21 cellular contexts compared by ENCODE assay signal in the genomic region with DNA sequence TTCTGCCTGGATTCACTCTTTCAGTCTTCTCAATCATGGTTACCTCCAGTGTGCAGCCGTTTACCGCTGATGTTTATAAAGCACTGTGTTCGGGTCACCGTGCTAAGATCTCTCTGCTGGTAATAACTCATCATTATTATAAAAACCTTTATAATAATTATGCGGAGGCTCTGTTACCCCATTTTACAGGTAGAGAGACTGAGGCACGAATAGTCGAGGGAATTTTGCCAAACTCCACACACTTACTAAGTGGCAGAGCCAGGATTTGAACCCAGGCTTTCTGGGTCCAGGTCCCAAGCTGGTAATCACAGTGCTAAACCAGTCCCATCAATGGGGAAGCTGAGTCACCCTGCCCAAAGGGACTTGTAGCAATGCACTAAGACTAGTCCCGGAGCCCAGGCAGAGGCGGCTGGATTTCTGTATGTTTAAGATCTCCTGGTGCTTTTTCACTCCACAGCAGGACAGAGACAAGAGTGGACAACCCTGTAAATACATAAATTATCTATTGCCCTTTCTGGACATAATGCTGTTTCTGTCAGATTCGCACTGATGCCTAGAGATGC. TPM values are rescaled to one million over a fixed set of nuclear protein-coding genes. Genes with fewer than 3 reads are reported as not detected.
DNase-seq lines count a peak whose midpoint lies in the region; ATAC-seq, FAIRE-seq and TF ChIP-seq lines count a peak whose summit lies in the region.
"Had no signal": no experiment of that assay in that cellular context is flagged by ENCODE, and none has a peak within 500 bp of the region (broad histone marks: within the 10 kb centered on the region; RNA-seq: fewer than 3 reads in every experiment).

No MANE protein-coding gene starts in this region.

- H3K27ac ChIP-seq in HepG2 (ENCODE audit: extremely low read length, insufficient read depth, low read length), result no peak overlapping the region
- no peak overlapping the region for H3K27ac ChIP-seq in right lobe of liver
- H3K27ac ChIP-seq in kidney (ENCODE audit: low read depth in 2 of 2, low read length in 2 of 2), result no peak overlapping the region
- H3K27ac ChIP-seq in aorta (ENCODE audit: low read depth in 1 of 2, low read length in 2 of 2), result no peak overlapping the region
- H3K27ac ChIP-seq: VCaP had no signal

- TF ChIP-seq CTCF in HepG2 (CRISPR knock-in tag; IDR thresholded peaks at IDR 0.05) (no peak), right lobe of liver (IDR thresholded peaks at IDR 0.05) (no peak), kidney (IDR thresholded peaks at IDR 0.05; ENCODE audit: borderline replicate concordance, extremely low read depth, insufficient read depth) (no peak)

- peaks cover 52% of the 10 kb centered on the region for H3K4me1 Mint-ChIP-seq in activated T-helper 1 cell treated with anti-CD3 and anti-CD28 coated beads, Interleukin-12 subunit alpha, Interleukin-12 subunit beta, Interleukin-2, Interleukin-4 antibody, amounts not matched to agents 30 ng/mL and 10 ng/mL and 1 ng/mL, durations not matched to agents 14 hours and 24 hours and 36 hours (ENCODE audit: low read depth)

- H3K27ac Mint-ChIP-seq in activated T-helper 1 cell treated with anti-CD3 and anti-CD28 coated beads, Interleukin-12 subunit alpha, Interleukin-12 subunit beta, Interleukin-2, Interleukin-4 antibody, amounts not matched to agents 30 ng/mL and 10 ng/mL and 1 ng/mL, durations not matched to agents 14 hours and 24 hours and 36 hours, result peak overlapping the region; percentile 55
- H3K27ac Mint-ChIP-seq: activated naive CD4-positive, alpha-beta T cell treated with anti-CD3 and anti-CD28 coated beads, Interleukin-2, amount 50 U/mL, for 24 hours had no signal

- H3K4me1 ChIP-seq in HepG2 (ENCODE audit: insufficient read depth, low read length), result peaks cover 69% of the 10 kb centered on the region
- H3K4me1 ChIP-seq in right lobe of liver, result peaks cover 0 to 12% (median 2%) of the 10 kb centered on the region in 4 donors
- H3K4me1 ChIP-seq in kidney (ENCODE audit: control insufficient read depth in 1 of 2, insufficient read depth in 1 of 2, low read depth in 1 of 2, low read length in 2 of 2), result peaks cover 5 to 32% of the 10 kb centered on the region in 2 donors
- H3K4me1 ChIP-seq in aorta (ENCODE audit: control insufficient read depth in 1 of 2, insufficient read depth in 2 of 2, low read length in 2 of 2), result peaks cover 0 to 3% of the 10 kb centered on the region in 2 donors

- no peak overlapping the region for H3K4me2 ChIP-seq in HepG2 (ENCODE audit: low read depth, low read length)

- H3K9ac ChIP-seq in HepG2 (ENCODE audit: insufficient read depth, low read depth, low read length) (no peak overlapping the region), kidney (ENCODE audit: low read length in 2 of 2) (no peak overlapping the region)

- DNase-seq in HepG2 (ENCODE audit: low spot score) (no peak), right lobe of liver (no peak), kidney (peak; percentile 17), aorta (peak; percentile 43 to 57), A172 (ENCODE audit: low spot score) (no peak), GF-D8 (lab: John Stamatoyannopoulos, UW) (no peak)
- no peak for DNase-seq in activated T-helper 1 cell treated with anti-CD3 and anti-CD28 coated beads, Interleukin-12 subunit alpha, Interleukin-12 subunit beta, Interleukin-2, Interleukin-4 antibody, amounts not matched to agents 30 ng/mL and 10 ng/mL and 1 ng/mL, durations not matched to agents 14 hours and 24 hours and 36 hours (ENCODE audit: low spot score)
- DNase-seq: activated CD4-positive, alpha-beta T cell treated with anti-CD3 and anti-CD28 coated beads, Interleukin-2, amount 50 U/mL, for 4 hours; activated T-cell treated with anti-CD3 and anti-CD28 coated beads, Interleukin-2, amount 50 U/mL, for 24 hours; Caco-2; cortex of kidney; NCI-H1417 treated with DMSO at 0.1 percent for 48 hours; NCI-H774; retina; SHP77 had no signal

- H3K9me3 Mint-ChIP-seq in activated T-helper 1 cell treated with anti-CD3 and anti-CD28 coated beads, Interleukin-12 subunit alpha, Interleukin-12 subunit beta, Interleukin-2, Interleukin-4 antibody, amounts not matched to agents 30 ng/mL and 10 ng/mL and 1 ng/mL, durations not matched to agents 14 hours and 24 hours and 36 hours, result no peaks in the 10 kb centered on the region
- H3K9me3 Mint-ChIP-seq: activated naive CD4-positive, alpha-beta T cell treated with anti-CD3 and anti-CD28 coated beads, Interleukin-2, amount 50 U/mL, for 24 hours; activated T-cell treated with anti-CD3 and anti-CD28 coated beads, Interleukin-2, amount 50 U/mL, for 24 hours had no signal

- no peaks in the 10 kb centered on the region for H3K27me3 Mint-ChIP-seq in activated T-helper 1 cell treated with anti-CD3 and anti-CD28 coated beads, Interleukin-12 subunit alpha, Interleukin-12 subunit beta, Interleukin-2, Interleukin-4 antibody, amounts not matched to agents 30 ng/mL and 10 ng/mL and 1 ng/mL, durations not matched to agents 14 hours and 24 hours and 36 hours (ENCODE audit: insufficient read depth)
- H3K27me3 Mint-ChIP-seq: activated naive CD4-positive, alpha-beta T cell treated with anti-CD3 and anti-CD28 coated beads, Interleukin-2, amount 50 U/mL, for 24 hours; activated T-cell treated with anti-CD3 and anti-CD28 coated beads, Interleukin-2, amount 50 U/mL, for 24 hours had no signal

- TSS peak; percentile 8 for BruUV-seq in HepG2 (replicated peaks; lab: Mats Ljungman, UMichigan)

- no peaks in the 10 kb centered on the region; the same call in 1 of the 2 replicates for H4K20me1 ChIP-seq in HepG2 (ENCODE audit: insufficient read depth, low read length)

- H3K9me3 ChIP-seq in HepG2 (ENCODE audit: low read length), result no peaks in the 10 kb centered on the region
- H3K9me3 ChIP-seq in right lobe of liver, result no peaks in the 10 kb centered on the region
- no peaks in the 10 kb centered on the region for H3K9me3 ChIP-seq in kidney (ENCODE audit: control insufficient read depth in 1 of 2, low read length in 2 of 2)
- H3K9me3 ChIP-seq in aorta (ENCODE audit: control insufficient read depth, low read length), result no peaks in the 10 kb centered on the region
- H3K9me3 ChIP-seq: Caco-2, mucosa of descending colon had no signal

- CTCF ChIA-PET in HepG2 (lab: Yijun Ruan, JAX; ENCODE audit: low intra/inter-chr PET ratio, low total read pairs), result no interaction called here

- 96% methylated on average over 10 of the region's 10 CpGs for WGBS in HepG2 (ENCODE audit: low lambda C conversion rate)
- 97% methylated on average over 10 of the region's 10 CpGs for WGBS in right lobe of liver (ENCODE audit: insufficient coverage, low coverage, low lambda C conversion rate, missing lambda C conversion rate)
- WGBS in aorta, 2 donors, result 94 to 95% methylated on average over 10 of the region's 10 CpGs

- no peak overlapping the region for H3K4me3 Mint-ChIP-seq in activated T-helper 1 cell treated with anti-CD3 and anti-CD28 coated beads, Interleukin-12 subunit alpha, Interleukin-12 subunit beta, Interleukin-2, Interleukin-4 antibody, amounts not matched to agents 30 ng/mL and 10 ng/mL and 1 ng/mL, durations not matched to agents 14 hours and 24 hours and 36 hours
- H3K4me3 Mint-ChIP-seq: activated naive CD4-positive, alpha-beta T cell treated with anti-CD3 and anti-CD28 coated beads, Interleukin-2, amount 50 U/mL, for 24 hours; activated T-cell treated with anti-CD3 and anti-CD28 coated beads, Interleukin-2, amount 50 U/mL, for 24 hours; brain had no signal

- no peak overlapping the region for H2AFZ ChIP-seq in HepG2 (ENCODE audit: low read length)

- no peaks in the 10 kb centered on the region for H3K27me3 ChIP-seq in HepG2 (ENCODE audit: control insufficient read depth in 1 of 2, insufficient read depth in 2 of 2, low read length in 2 of 2)
- H3K27me3 ChIP-seq in right lobe of liver, result no peaks in the 10 kb centered on the region
- H3K27me3 ChIP-seq in aorta (ENCODE audit: control insufficient read depth in 1 of 2, insufficient read depth in 2 of 2, low read length in 1 of 2), result no peaks in the 10 kb centered on the region

- no peak for ATAC-seq in HepG2
- ATAC-seq in right lobe of liver, result no peak
- ATAC-seq in aorta (ENCODE audit: low FRiP score), result no peak
- no peak for ATAC-seq in HG03378 (IDR thresholded peaks at IDR 0.05; ENCODE audit: unreplicated experiment)
- ATAC-seq: left lobe of liver, mucosa of descending colon had no signal

- TF ChIP-seq RAD21 in HepG2 (CRISPR knock-in tag; IDR thresholded peaks at IDR 0.05), result no peak

- peaks cover 35% of the 10 kb centered on the region for H3K36me3 Mint-ChIP-seq in activated T-helper 1 cell treated with anti-CD3 and anti-CD28 coated beads, Interleukin-12 subunit alpha, Interleukin-12 subunit beta, Interleukin-2, Interleukin-4 antibody, amounts not matched to agents 30 ng/mL and 10 ng/mL and 1 ng/mL, durations not matched to agents 14 hours and 24 hours and 36 hours (ENCODE audit: low read depth)

- intact Hi-C loops in HepG2 (cut with micrococcal nuclease; ENCODE audit: unreplicated experiment) (no loop called here), right lobe of liver (cut with DNase I) (no loop called here), kidney (cut with DNase I) (no loop called here), aorta (cut with DNase I) (no loop called here)
- intact Hi-C loops in activated T-helper 1 cell treated with anti-CD3 and anti-CD28 coated beads, Interleukin-12 subunit alpha, Interleukin-12 subunit beta, Interleukin-2, Interleukin-4 antibody, amounts not matched to agents 30 ng/mL and 10 ng/mL and 1 ng/mL, durations not matched to agents 14 hours and 24 hours and 36 hours (cut with micrococcal nuclease), result no loop called here

- in situ Hi-C loops in HepG2 (cut with HindIII; ENCODE audit: extremely low pct_ligation_motif_present, low pct_unique_long_range_greater_than_20kb), result no loop called here

- peaks cover 51% of the 10 kb centered on the region for H3K79me2 ChIP-seq in HepG2 (ENCODE audit: insufficient read depth, low read length)

- no peak for FAIRE-seq in HepG2 (lab: Jason Lieb, UNC)
- FAIRE-seq in kidney (lab: Jason Lieb, UNC), result no peak

- TF ChIP-seq POLR2A in HepG2 (IDR thresholded peaks at IDR 0.05; ENCODE audit: insufficient read depth in 1 of 2, low read depth in 2 of 2, low read length in 2 of 2) (no peak), right lobe of liver (IDR thresholded peaks at IDR 0.05) (no peak)

- TF ChIP-seq EP300 in HepG2 (IDR thresholded peaks at IDR 0.05; ENCODE audit: low read depth in 2 of 2, low read length in 2 of 2), result no peak
- TF ChIP-seq EP300 in HepG2 (CRISPR knock-in tag; IDR thresholded peaks at IDR 0.05; ENCODE audit: borderline replicate concordance), result no peak

- H3K4me3 ChIP-seq in HepG2 (replicated peaks in 1 of 3; ENCODE audit: insufficient read depth in 1 of 3, low read depth in 2 of 3, low read length in 3 of 3), result no peak overlapping the region
- H3K4me3 ChIP-seq in right lobe of liver, result no peak overlapping the region
- H3K4me3 ChIP-seq in kidney (ENCODE audit: low read length in 2 of 2), result no peak overlapping the region
- no peak overlapping the region for H3K4me3 ChIP-seq in aorta (ENCODE audit: low read length in 2 of 2)
- H3K4me3 ChIP-seq: mucosa of descending colon had no signal

- H3K36me3 ChIP-seq in HepG2 (replicated peaks in 1 of 2; ENCODE audit: control insufficient read depth in 1 of 2, insufficient read depth in 2 of 2, low read length in 2 of 2) (peaks cover 48 to 69% of the 10 kb centered on the region in 2 experiments), right lobe of liver (no peaks in the 10 kb centered on the region), kidney (ENCODE audit: control insufficient read depth in 1 of 2, insufficient read depth in 2 of 2, low read length in 2 of 2) (no peaks in the 10 kb centered on the region), aorta (ENCODE audit: control insufficient read depth in 1 of 2, insufficient read depth in 2 of 2, low read length in 1 of 2) (no peaks in the 10 kb centered on the region)

- POLR2A ChIA-PET in HepG2 (lab: Yijun Ruan, JAX), result interaction anchor here (1.3 to 1.8 kb wide), 3 partner anchors 8 to 17 kb away, joined by 4 to 6 read pairs (median 5); no protein-coding TSS in a partner anchor

RNA-seq across cellular contexts. Expression of a gene that starts 48.1 kb away (rescaled TPM):
- 39.0 and 39.1 TPM in 2 replicates for total RNA-seq in HepG2 (2016; rRNA removed; fragmentation: Illumina TruSeq; extraction: Trizol)
- 50.4 and 51.2 TPM in 2 replicates for total RNA-seq in HepG2 (2016; cell fraction: cytosol; rRNA removed; fragmentation: Illumina TruSeq; extraction: Trizol; ENCODE audit: low read depth)
- 32.6 and 44.6 TPM in 2 replicates for total RNA-seq in HepG2 (2016; cell fraction: insoluble cytoplasmic fraction; rRNA removed; fragmentation: Illumina TruSeq; extraction: Trizol)
- total RNA-seq in HepG2 (2016; cell fraction: membrane; rRNA removed; fragmentation: Illumina TruSeq; extraction: Trizol), result 52.4 and 52.9 TPM in 2 replicates
- 33.3 and 38.2 TPM in 2 replicates for total RNA-seq in HepG2 (2016; cell fraction: nucleus; rRNA removed; fragmentation: Illumina TruSeq; extraction: Trizol)
- polyA plus RNA-seq in HepG2 (2011; rRNA removed), result 57.6 and 59.5 TPM in 2 replicates
- polyA plus RNA-seq in HepG2 (2011; cell fraction: cytosol; rRNA removed), result 44.7 and 49.0 TPM in 2 replicates
- polyA plus RNA-seq in HepG2 (2011; cell fraction: nucleus; rRNA removed), result 85.9 and 86.7 TPM in 2 replicates
- 53.7 and 59.9 TPM in 2 replicates for polyA plus RNA-seq in HepG2 (2012)
- polyA plus RNA-seq in HepG2 (2016; cell fraction: cytosol; fragmentation: Illumina TruSeq; extraction: Trizol; ENCODE audit: low read depth), result 53.0 and 54.8 TPM in 2 replicates
- 28.2 and 29.0 TPM in 2 replicates for polyA plus RNA-seq in HepG2 (2016; cell fraction: insoluble cytoplasmic fraction; fragmentation: Illumina TruSeq; extraction: Trizol; ENCODE audit: low read depth)
- polyA plus RNA-seq in HepG2 (2016; cell fraction: membrane; fragmentation: Illumina TruSeq; extraction: Trizol; ENCODE audit: low read depth), result 41.5 and 42.8 TPM in 2 replicates
- polyA plus RNA-seq in HepG2 (2016; cell fraction: nucleus; fragmentation: Illumina TruSeq; extraction: Trizol; ENCODE audit: insufficient read depth, low read depth), result 49.3 and 52.0 TPM in 2 replicates
- 21.9 and 161 TPM in 2 replicates for polyA minus RNA-seq in HepG2 (2011; rRNA and poly(A)+ RNA removed; ENCODE audit: low replicate concordance)
- 57.2 and 71.5 TPM in 2 replicates for polyA minus RNA-seq in HepG2 (2011; cell fraction: cytosol; rRNA and poly(A)+ RNA removed)
- polyA minus RNA-seq in HepG2 (2011; cell fraction: nucleus; rRNA and poly(A)+ RNA removed), result 135 and 148 TPM in 2 replicates
- 1 to 10 TPM; 3.2 to 7.4 (median 4.2) TPM for total RNA-seq in right lobe of liver
- total RNA-seq in activated T-helper 1 cell treated with anti-CD3 and anti-CD28 coated beads, Interleukin-12 subunit alpha, Interleukin-12 subunit beta, Interleukin-2, Interleukin-4 antibody, amounts not matched to agents 30 ng/mL and 10 ng/mL and 1 ng/mL, durations not matched to agents 14 hours and 24 hours and 36 hours, result 29.0 and 31.2 TPM in 2 replicates
- total RNA-seq in kidney, result 15.8 TPM
- polyA plus RNA-seq in kidney (ENCODE audit: insufficient read depth, low read depth, low replicate concordance), result 1.7 TPM
- 10 to 100 TPM; 26.8 to 38.7 TPM for total RNA-seq in aorta
- polyA plus RNA-seq in aorta, result 10 to 100 TPM in 1 of 2 donors, 1 to 10 TPM in 1; 8.6 to 17.9 TPM
- 34.0 and 53.7 TPM in 2 replicates for total RNA-seq in A172 (2014; rRNA removed; shearing (Covaris generic))

Comparison
In these comparisons a context has a peak if more than half of its experiments do, and no peak if none do; other contexts are left out.
1. DNase-seq: peak in kidney (single experiment) and aorta (2 of 2); none in HepG2 (single experiment), right lobe of liver (0 of 3), activated T-helper 1 cell treated with anti-CD3 and anti-CD28 coated beads, Interleukin-12 subunit alpha, Interleukin-12 subunit beta, Interleukin-2, Interleukin-4 antibody, amounts not matched to agents 30 ng/mL and 10 ng/mL and 1 ng/mL, durations not matched to agents 14 hours and 24 hours and 36 hours (single experiment), A172 (single experiment) and GF-D8 (single experiment).